In the genomic region with DNA sequence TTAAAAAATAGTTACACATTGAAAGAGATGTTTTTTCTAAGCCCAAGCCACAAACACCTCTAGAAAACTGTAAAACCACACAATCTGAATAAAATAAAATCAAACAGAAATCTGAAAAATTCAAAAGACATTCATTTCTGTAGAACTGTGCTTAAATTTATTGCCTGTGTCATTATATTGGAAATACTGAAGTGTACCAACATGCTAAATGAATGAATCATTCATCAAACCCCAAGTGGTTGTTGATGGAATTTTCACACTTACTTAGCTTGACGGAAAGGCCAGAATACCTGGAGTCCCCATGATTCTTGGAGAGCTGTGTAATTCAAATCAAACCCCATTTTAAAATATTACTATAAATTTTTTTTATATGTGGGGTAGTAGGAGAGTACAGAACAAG, we compare ENCODE assay signal across 2 cellular contexts.
TF ChIP-seq lines count a peak whose summit lies in the region.

No MANE protein-coding gene starts in this region.

TF ChIP-seq in HepG2, 621 proteins besides CTCF, POLR2A, EP300 and RAD21:
- TF ChIP-seq, protein P1, sequence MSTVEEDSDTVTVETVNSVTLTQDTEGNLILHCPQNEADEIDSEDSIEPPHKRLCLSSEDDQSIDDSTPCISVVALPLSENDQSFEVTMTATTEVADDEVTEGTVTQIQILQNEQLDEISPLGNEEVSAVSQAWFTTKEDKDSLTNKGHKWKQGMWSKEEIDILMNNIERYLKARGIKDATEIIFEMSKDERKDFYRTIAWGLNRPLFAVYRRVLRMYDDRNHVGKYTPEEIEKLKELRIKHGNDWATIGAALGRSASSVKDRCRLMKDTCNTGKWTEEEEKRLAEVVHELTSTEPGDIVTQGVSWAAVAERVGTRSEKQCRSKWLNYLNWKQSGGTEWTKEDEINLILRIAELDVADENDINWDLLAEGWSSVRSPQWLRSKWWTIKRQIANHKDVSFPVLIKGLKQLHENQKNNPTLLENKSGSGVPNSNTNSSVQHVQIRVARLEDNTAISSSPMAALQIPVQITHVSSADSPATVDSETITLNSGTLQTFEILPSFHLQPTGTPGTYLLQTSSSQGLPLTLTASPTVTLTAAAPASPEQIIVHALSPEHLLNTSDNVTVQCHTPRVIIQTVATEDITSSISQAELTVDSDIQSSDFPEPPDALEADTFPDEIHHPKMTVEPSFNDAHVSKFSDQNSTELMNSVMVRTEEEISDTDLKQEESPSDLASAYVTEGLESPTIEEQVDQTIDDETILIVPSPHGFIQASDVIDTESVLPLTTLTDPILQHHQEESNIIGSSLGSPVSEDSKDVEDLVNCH (CRISPR knock-in tag; IDR thresholded peaks at IDR 0.05) = no peak

TF ChIP-seq in WTC11, 78 proteins besides CTCF, POLR2A, EP300 and RAD21:
- TF ChIP-seq, protein P2, sequence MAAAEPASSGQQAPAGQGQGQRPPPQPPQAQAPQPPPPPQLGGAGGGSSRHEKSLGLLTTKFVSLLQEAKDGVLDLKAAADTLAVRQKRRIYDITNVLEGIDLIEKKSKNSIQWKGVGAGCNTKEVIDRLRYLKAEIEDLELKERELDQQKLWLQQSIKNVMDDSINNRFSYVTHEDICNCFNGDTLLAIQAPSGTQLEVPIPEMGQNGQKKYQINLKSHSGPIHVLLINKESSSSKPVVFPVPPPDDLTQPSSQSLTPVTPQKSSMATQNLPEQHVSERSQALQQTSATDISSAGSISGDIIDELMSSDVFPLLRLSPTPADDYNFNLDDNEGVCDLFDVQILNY (CRISPR knock-in tag; IDR thresholded peaks at IDR 0.05) = no peak
- TF ChIP-seq, protein P3, sequence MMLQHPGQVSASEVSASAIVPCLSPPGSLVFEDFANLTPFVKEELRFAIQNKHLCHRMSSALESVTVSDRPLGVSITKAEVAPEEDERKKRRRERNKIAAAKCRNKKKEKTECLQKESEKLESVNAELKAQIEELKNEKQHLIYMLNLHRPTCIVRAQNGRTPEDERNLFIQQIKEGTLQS (CRISPR knock-in tag; conservative IDR thresholded peaks at IDR 0.05) = no peak
- TF ChIP-seq, protein P4, sequence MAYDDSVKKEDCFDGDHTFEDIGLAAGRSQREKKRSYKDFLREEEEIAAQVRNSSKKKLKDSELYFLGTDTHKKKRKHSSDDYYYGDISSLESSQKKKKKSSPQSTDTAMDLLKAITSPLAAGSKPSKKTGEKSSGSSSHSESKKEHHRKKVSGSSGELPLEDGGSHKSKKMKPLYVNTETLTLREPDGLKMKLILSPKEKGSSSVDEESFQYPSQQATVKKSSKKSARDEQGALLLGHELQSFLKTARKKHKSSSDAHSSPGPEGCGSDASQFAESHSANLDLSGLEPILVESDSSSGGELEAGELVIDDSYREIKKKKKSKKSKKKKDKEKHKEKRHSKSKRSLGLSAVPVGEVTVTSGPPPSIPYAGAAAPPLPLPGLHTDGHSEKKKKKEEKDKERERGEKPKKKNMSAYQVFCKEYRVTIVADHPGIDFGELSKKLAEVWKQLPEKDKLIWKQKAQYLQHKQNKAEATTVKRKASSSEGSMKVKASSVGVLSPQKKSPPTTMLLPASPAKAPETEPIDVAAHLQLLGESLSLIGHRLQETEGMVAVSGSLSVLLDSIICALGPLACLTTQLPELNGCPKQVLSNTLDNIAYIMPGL (CRISPR knock-in tag; IDR thresholded peaks at IDR 0.05) = no peak
- TF ChIP-seq, protein P5, sequence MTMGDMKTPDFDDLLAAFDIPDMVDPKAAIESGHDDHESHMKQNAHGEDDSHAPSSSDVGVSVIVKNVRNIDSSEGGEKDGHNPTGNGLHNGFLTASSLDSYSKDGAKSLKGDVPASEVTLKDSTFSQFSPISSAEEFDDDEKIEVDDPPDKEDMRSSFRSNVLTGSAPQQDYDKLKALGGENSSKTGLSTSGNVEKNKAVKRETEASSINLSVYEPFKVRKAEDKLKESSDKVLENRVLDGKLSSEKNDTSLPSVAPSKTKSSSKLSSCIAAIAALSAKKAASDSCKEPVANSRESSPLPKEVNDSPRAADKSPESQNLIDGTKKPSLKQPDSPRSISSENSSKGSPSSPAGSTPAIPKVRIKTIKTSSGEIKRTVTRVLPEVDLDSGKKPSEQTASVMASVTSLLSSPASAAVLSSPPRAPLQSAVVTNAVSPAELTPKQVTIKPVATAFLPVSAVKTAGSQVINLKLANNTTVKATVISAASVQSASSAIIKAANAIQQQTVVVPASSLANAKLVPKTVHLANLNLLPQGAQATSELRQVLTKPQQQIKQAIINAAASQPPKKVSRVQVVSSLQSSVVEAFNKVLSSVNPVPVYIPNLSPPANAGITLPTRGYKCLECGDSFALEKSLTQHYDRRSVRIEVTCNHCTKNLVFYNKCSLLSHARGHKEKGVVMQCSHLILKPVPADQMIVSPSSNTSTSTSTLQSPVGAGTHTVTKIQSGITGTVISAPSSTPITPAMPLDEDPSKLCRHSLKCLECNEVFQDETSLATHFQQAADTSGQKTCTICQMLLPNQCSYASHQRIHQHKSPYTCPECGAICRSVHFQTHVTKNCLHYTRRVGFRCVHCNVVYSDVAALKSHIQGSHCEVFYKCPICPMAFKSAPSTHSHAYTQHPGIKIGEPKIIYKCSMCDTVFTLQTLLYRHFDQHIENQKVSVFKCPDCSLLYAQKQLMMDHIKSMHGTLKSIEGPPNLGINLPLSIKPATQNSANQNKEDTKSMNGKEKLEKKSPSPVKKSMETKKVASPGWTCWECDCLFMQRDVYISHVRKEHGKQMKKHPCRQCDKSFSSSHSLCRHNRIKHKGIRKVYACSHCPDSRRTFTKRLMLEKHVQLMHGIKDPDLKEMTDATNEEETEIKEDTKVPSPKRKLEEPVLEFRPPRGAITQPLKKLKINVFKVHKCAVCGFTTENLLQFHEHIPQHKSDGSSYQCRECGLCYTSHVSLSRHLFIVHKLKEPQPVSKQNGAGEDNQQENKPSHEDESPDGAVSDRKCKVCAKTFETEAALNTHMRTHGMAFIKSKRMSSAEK (CRISPR knock-in tag; IDR thresholded peaks at IDR 0.05; ENCODE audit: borderline replicate concordance) = no peak
- no peak for TF ChIP-seq TEAD4 (CRISPR knock-in tag; IDR thresholded peaks at IDR 0.05)
- no peak for TF ChIP-seq SOX15 (CRISPR knock-in tag; IDR thresholded peaks at IDR 0.05)
- TF ChIP-seq GABPB1 (CRISPR knock-in tag; IDR thresholded peaks at IDR 0.05) = no peak
